Comparison of ENCODE assay signal across 29 cellular contexts in genomic region chr10:131733596-131733995, GRCh38.
"Had no signal": no experiment of that assay in that cellular context is flagged by ENCODE, and none has a peak within 500 bp of the region (broad histone marks: within the 10 kb centered on the region; RNA-seq: fewer than 3 reads in every experiment).

No MANE protein-coding gene starts in this region.

- H3K9me3 Mint-ChIP-seq: effector memory CD8-positive, alpha-beta T cell; memory B cell; naive thymus-derived CD8-positive, alpha-beta T cell; stimulated activated effector memory CD8-positive, alpha-beta T cell treated with anti-CD3 and anti-CD28 coated beads, Interleukin-12 subunit alpha, Interleukin-12 subunit beta, amount 100 ng/mL, for 72 hours had no signal

- H3K36me3 ChIP-seq: adrenal gland, ascending aorta, cardiac muscle cell, gastroesophageal sphincter, right lobe of liver, thyroid gland, upper lobe of right lung, WERI-Rb-1 had no signal

- H3K36me3 Mint-ChIP-seq: activated CD4-positive, alpha-beta memory T cell treated with anti-CD3 and anti-CD28 coated beads for 36 hours; activated naive CD8-positive, alpha-beta T cell treated with anti-CD3 and anti-CD28 coated beads for 36 hours; brain; memory B cell; naive thymus-derived CD8-positive, alpha-beta T cell; stimulated activated effector memory CD8-positive, alpha-beta T cell treated with anti-CD3 and anti-CD28 coated beads, Interleukin-12 subunit alpha, Interleukin-12 subunit beta, amount 100 ng/mL, for 72 hours had no signal

- H3K27me3 ChIP-seq: adrenal gland, ascending aorta, cardiac muscle cell, right lobe of liver, thyroid gland had no signal

- H3K4me1 ChIP-seq: adrenal gland, ascending aorta, gastroesophageal sphincter, right lobe of liver, thyroid gland, upper lobe of right lung had no signal

- ATAC-seq: activated CD4-positive, CD25-positive, alpha-beta regulatory T cell treated with anti-CD3 and anti-CD28 coated beads, Interleukin-2, amount 50 U/mL, for 24 hours; activated T-cell treated with anti-CD3 and anti-CD28 coated beads, Interleukin-2, amount 50 U/mL, for 72 hours; effector memory CD8-positive, alpha-beta T cell; gastroesophageal sphincter; naive thymus-derived CD8-positive, alpha-beta T cell; right lobe of liver; stimulated activated effector memory CD8-positive, alpha-beta T cell treated with anti-CD3 and anti-CD28 coated beads, Interleukin-12 subunit alpha, Interleukin-12 subunit beta, amount 100 ng/mL, for 72 hours; stimulated activated naive CD8-positive, alpha-beta T cell treated with anti-CD3 and anti-CD28 coated beads, Interleukin-15, amount 100 ng/mL, for 72 hours; upper lobe of right lung had no signal

- H3K4me1 Mint-ChIP-seq: activated naive CD8-positive, alpha-beta T cell treated with anti-CD3 and anti-CD28 coated beads for 36 hours; memory B cell; naive thymus-derived CD8-positive, alpha-beta T cell; stimulated activated effector memory CD8-positive, alpha-beta T cell treated with anti-CD3 and anti-CD28 coated beads, Interleukin-12 subunit alpha, Interleukin-12 subunit beta, amount 100 ng/mL, for 72 hours; stimulated activated naive CD8-positive, alpha-beta T cell treated with anti-CD3 and anti-CD28 coated beads, Interleukin-15, amount 100 ng/mL, for 72 hours had no signal

- H3K4me3 ChIP-seq: adrenal gland, ascending aorta, cardiac muscle cell, gastroesophageal sphincter, right lobe of liver, skin epidermis, thyroid gland, upper lobe of right lung had no signal

- H3K9me3 ChIP-seq: adrenal gland, ascending aorta, right lobe of liver, thyroid gland, upper lobe of right lung had no signal

- H3K27ac ChIP-seq: adrenal gland, ascending aorta, cardiac muscle cell, gastroesophageal sphincter, right lobe of liver, skin epidermis, thyroid gland, upper lobe of right lung, WERI-Rb-1 had no signal

- DNase-seq: activated CD4-positive, alpha-beta memory T cell treated with anti-CD3 and anti-CD28 coated beads for 36 hours; activated CD4-positive, alpha-beta T cell treated with anti-CD3 and anti-CD28 coated beads for 48 hours; activated naive CD4-positive, alpha-beta T cell treated with anti-CD3 and anti-CD28 coated beads for 36 hours; activated naive CD8-positive, alpha-beta T cell treated with anti-CD3 and anti-CD28 coated beads for 36 hours; activated T-cell treated with anti-CD3 and anti-CD28 coated beads for 4 hours; activated T-cell treated with anti-CD3 and anti-CD28 coated beads, Interleukin-2, amount 50 U/mL, for 72 hours; cortex of kidney; effector memory CD8-positive, alpha-beta T cell; hippocampal formation; midbrain; naive thymus-derived CD8-positive, alpha-beta T cell; right lobe of liver; stimulated activated CD4-positive, alpha-beta T cell treated with anti-CD3 and anti-CD28 coated beads, Interleukin-4, amount 100 ng/mL, for 24 hours; stimulated activated naive CD8-positive, alpha-beta T cell treated with anti-CD3 and anti-CD28 coated beads, Interleukin-15, amount 100 ng/mL, for 72 hours; SW 1271; T-helper 9 cell; thyroid gland; upper lobe of right lung; WERI-Rb-1 had no signal

- H3K27ac Mint-ChIP-seq: activated CD4-positive, alpha-beta memory T cell treated with anti-CD3 and anti-CD28 coated beads for 36 hours; activated naive CD4-positive, alpha-beta T cell treated with anti-CD3 and anti-CD28 coated beads for 36 hours; activated naive CD8-positive, alpha-beta T cell treated with anti-CD3 and anti-CD28 coated beads for 36 hours; activated T-cell treated with anti-CD3 and anti-CD28 coated beads, Interleukin-2, amount 50 U/mL, for 72 hours; brain; effector memory CD8-positive, alpha-beta T cell; memory B cell; naive thymus-derived CD8-positive, alpha-beta T cell; stimulated activated effector memory CD8-positive, alpha-beta T cell treated with anti-CD3 and anti-CD28 coated beads, Interleukin-12 subunit alpha, Interleukin-12 subunit beta, amount 100 ng/mL, for 72 hours; stimulated activated naive CD8-positive, alpha-beta T cell treated with anti-CD3 and anti-CD28 coated beads, Interleukin-15, amount 100 ng/mL, for 72 hours; T-helper 1 cell treated with Interleukin-12 subunit alpha and Interleukin-12 subunit beta and Interleukin-4 antibody, amounts not matched to agents 30 μg/mL and 1 μg/mL, for 36 hours had no signal

- H3K4me3 Mint-ChIP-seq: activated CD4-positive, alpha-beta memory T cell treated with anti-CD3 and anti-CD28 coated beads for 36 hours; activated naive CD4-positive, alpha-beta T cell treated with anti-CD3 and anti-CD28 coated beads for 36 hours; activated naive CD8-positive, alpha-beta T cell treated with anti-CD3 and anti-CD28 coated beads for 36 hours; activated T-cell treated with anti-CD3 and anti-CD28 coated beads, Interleukin-2, amount 50 U/mL, for 72 hours; brain; effector memory CD8-positive, alpha-beta T cell; memory B cell; naive thymus-derived CD8-positive, alpha-beta T cell; stimulated activated effector memory CD8-positive, alpha-beta T cell treated with anti-CD3 and anti-CD28 coated beads, Interleukin-12 subunit alpha, Interleukin-12 subunit beta, amount 100 ng/mL, for 72 hours; stimulated activated naive CD8-positive, alpha-beta T cell treated with anti-CD3 and anti-CD28 coated beads, Interleukin-15, amount 100 ng/mL, for 72 hours; T-helper 1 cell treated with Interleukin-12 subunit alpha and Interleukin-12 subunit beta and Interleukin-4 antibody, amounts not matched to agents 30 μg/mL and 1 μg/mL, for 36 hours had no signal
